Comparison of ENCODE assay signal across 8 cellular contexts in the genomic region with DNA sequence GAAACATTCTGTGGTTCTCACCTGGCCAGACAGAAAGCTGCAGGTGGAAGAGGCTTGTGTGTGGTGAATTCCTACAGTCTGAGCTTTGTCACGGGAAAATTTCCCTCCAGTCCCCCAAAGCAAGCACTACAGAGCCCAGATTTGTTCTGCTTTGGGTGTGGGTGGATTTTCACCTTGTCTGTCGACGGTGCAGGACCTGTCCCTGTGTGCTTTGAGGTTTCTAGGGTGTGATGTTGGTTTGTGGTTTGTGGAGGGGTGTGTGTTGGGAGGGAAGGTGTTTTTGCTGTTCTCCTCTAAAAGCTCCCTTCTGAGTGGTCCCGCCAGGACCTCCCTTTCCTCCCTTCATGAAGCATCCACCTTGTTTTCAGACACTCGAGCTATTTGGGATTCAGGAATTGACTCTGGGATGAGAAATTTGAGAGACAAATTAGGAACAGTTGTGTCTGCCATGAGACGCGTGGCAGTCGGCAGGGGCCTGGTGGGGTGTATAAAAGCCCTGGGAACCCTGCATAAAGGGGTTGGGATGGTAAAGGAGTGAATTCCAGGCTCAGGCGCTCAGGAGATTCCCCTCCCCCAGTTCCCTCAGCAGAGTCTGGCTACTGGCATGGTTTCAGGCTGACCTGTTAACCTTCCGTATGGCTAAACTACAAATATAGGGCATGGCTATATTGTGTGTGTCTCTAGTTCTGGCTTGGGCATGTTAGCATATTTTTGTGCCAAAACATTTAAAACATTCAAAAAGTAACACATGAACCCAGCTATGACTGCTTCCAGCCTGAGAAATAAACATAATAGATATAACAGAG.
A peak's percentile ranks its signal among the peaks of the same experiment; 100 is the strongest.
DNase-seq lines count a peak whose midpoint lies in the region; ATAC-seq, FAIRE-seq and TF ChIP-seq lines count a peak whose summit lies in the region.

No MANE protein-coding gene starts in this region.

- H2AK5ac ChIP-seq in IMR-90 (ENCODE audit: low read depth, low read length) = peak overlapping the region; percentile 57

- no CpG with 5 or more reads among the region's 10 CpGs for WGBS in IMR-90 (ENCODE audit: extremely low coverage in 2 of 2, insufficient read length in 1 of 2), 2 experiments

- H2BK120ac ChIP-seq in IMR-90 (ENCODE audit: low read depth, low read length) = peak overlapping the region; percentile 91

- peak; percentile 53; the same call in 2 of the 3 replicates for ATAC-seq in DND-41 (ENCODE audit: insufficient read depth, low read depth)
- ATAC-seq in IMR-90 (ENCODE audit: low read depth) = peak; percentile 78
- ATAC-seq in naive thymus-derived CD4-positive, alpha-beta T cell = peak; percentile 64
- no peak for ATAC-seq in GM19328 (IDR thresholded peaks at IDR 0.05; ENCODE audit: unreplicated experiment)
- ATAC-seq in HG02981 (IDR thresholded peaks at IDR 0.05; ENCODE audit: unreplicated experiment) = no peak

- dilution Hi-C loops in IMR-90 (cut with HindIII; ENCODE audit: low sequenced_read_pairs, unreplicated experiment) = no loop called here

- peak overlapping the region; percentile 83 for H3K18ac ChIP-seq in IMR-90 (ENCODE audit: low read depth, low read length)

- H3K27ac ChIP-seq in DND-41 (ENCODE audit: low read length) = no peak overlapping the region
- peak overlapping the region; percentile 36; the same call in 1 of the 2 replicates for H3K27ac ChIP-seq in IMR-90 (ENCODE audit: insufficient read depth, low read length)
- H3K27ac ChIP-seq in naive thymus-derived CD4-positive, alpha-beta T cell (ENCODE audit: low read depth, low read length) = peak overlapping the region; percentile 80

- H4K20me1 ChIP-seq in DND-41 (ENCODE audit: insufficient read depth, low read length) (peaks cover 27% of the 10 kb centered on the region; the same call in 1 of the 2 replicates), IMR-90 (ENCODE audit: insufficient read depth, low read length) (no peaks in the 10 kb centered on the region)

- H3K27ac Mint-ChIP-seq in naive thymus-derived CD4-positive, alpha-beta T cell = peak overlapping the region; percentile 86 to 99 (median 97)

- H3K9me3 ChIP-seq in DND-41 (ENCODE audit: insufficient read depth, low read length, severe bottlenecking) (no peaks in the 10 kb centered on the region), IMR-90 (ENCODE audit: control insufficient read depth, insufficient read depth, low read length) (no peaks in the 10 kb centered on the region), adipocyte (ENCODE audit: control insufficient read depth, low read length) (no peaks in the 10 kb centered on the region)
- H3K9me3 ChIP-seq in naive thymus-derived CD4-positive, alpha-beta T cell (ENCODE audit: control insufficient read depth in 2 of 3, low read length in 3 of 3) = no peaks in the 10 kb centered on the region

- peak overlapping the region; percentile 62 for H4K5ac ChIP-seq in IMR-90 (ENCODE audit: low read depth, low read length)

- H3K56ac ChIP-seq in IMR-90 (ENCODE audit: extremely low read depth, insufficient read depth, low read length) = no peak overlapping the region

- H3K27me3 ChIP-seq in DND-41 (ENCODE audit: insufficient read depth, low read length, poor library complexity) = no peaks in the 10 kb centered on the region
- H3K27me3 ChIP-seq in IMR-90 (ENCODE audit: control insufficient read depth, insufficient read depth, low read length) = no peaks in the 10 kb centered on the region
- no peaks in the 10 kb centered on the region for H3K27me3 ChIP-seq in adipocyte (replicated peaks; ENCODE audit: control insufficient read depth, insufficient read depth, low read length)
- H3K27me3 ChIP-seq in naive thymus-derived CD4-positive, alpha-beta T cell (ENCODE audit: control insufficient read depth in 2 of 2, insufficient read depth in 2 of 2, low read length in 2 of 2) = no peaks in the 10 kb centered on the region

- no peak for FAIRE-seq in urothelium cell line (lab: Jason Lieb, UNC)

- POLR2A ChIA-PET in IMR-90 (lab: Charles Lee; ENCODE audit: unreplicated experiment) = no interaction called here
- POLR2A ChIA-PET in naive thymus-derived CD4-positive, alpha-beta T cell (lab: Charles Lee) = interaction anchor here (0.9 to 12.5 kb wide), 13 partner anchors 8 to 1035 kb away, joined by 3 to 143 read pairs (median 5); a partner anchor contains a TSS

- peaks cover 0 to 1% (median 0%) of the 10 kb centered on the region in 11 donors for H3K9me3 Mint-ChIP-seq in naive thymus-derived CD4-positive, alpha-beta T cell

- in situ Hi-C loops in IMR-90 (cut with MboI; ENCODE audit: low sequenced_read_pairs) = no loop called here

- no peak for TF ChIP-seq RAD21 in IMR-90 (IDR thresholded peaks at IDR 0.05; ENCODE audit: low read length)

- H3K14ac ChIP-seq in IMR-90 (replicated peaks; ENCODE audit: low read depth, low read length) = peak overlapping the region; percentile 61

- peaks cover 0 to 37% (median 10%) of the 10 kb centered on the region in 5 donors for H3K36me3 Mint-ChIP-seq in naive thymus-derived CD4-positive, alpha-beta T cell

- DNase-seq in DND-41 (no peak), IMR-90 (peak; percentile 31), adipocyte (ENCODE audit: low read depth) (peak; percentile 39), NCI-H774 (lab: John Stamatoyannopoulos, UW) (no peak), urothelium cell line (ENCODE audit: low spot score) (no peak)
- DNase-seq in naive thymus-derived CD4-positive, alpha-beta T cell = peak in 8 of 9 donors; percentile 41 to 70 (median 60)

- peaks cover 6% of the 10 kb centered on the region for H3K4me1 ChIP-seq in DND-41 (ENCODE audit: insufficient read depth, low read length)
- H3K4me1 ChIP-seq in IMR-90 (ENCODE audit: control insufficient read depth, insufficient read depth, low read length) = peaks cover 23% of the 10 kb centered on the region
- peaks cover 9% of the 10 kb centered on the region for H3K4me1 ChIP-seq in adipocyte (ENCODE audit: control insufficient read depth, insufficient read depth, low read length)
- peaks cover 64 to 93% of the 10 kb centered on the region in 2 donors for H3K4me1 ChIP-seq in naive thymus-derived CD4-positive, alpha-beta T cell (ENCODE audit: control insufficient read depth in 2 of 2, insufficient read depth in 2 of 2, low read length in 2 of 2)

- H3K4me3 ChIP-seq in DND-41 (ENCODE audit: low read depth in 1 of 2, low read length in 2 of 2) (no peak overlapping the region), IMR-90 (ENCODE audit: insufficient read depth, low read depth, low read length) (no peak overlapping the region), adipocyte (ENCODE audit: low read length) (no peak overlapping the region)
- H3K4me3 ChIP-seq in naive thymus-derived CD4-positive, alpha-beta T cell (ENCODE audit: low read length) = peak overlapping the region; percentile 70

- no peaks in the 10 kb centered on the region for H3K27me3 Mint-ChIP-seq in naive thymus-derived CD4-positive, alpha-beta T cell

- H2AFZ ChIP-seq in DND-41 (ENCODE audit: low read depth, low read length) = no peak overlapping the region
- H2AFZ ChIP-seq in IMR-90 (replicated peaks; ENCODE audit: low read length, poor library complexity) = no peak overlapping the region

- peak overlapping the region; percentile 92 for H3K4ac ChIP-seq in IMR-90 (ENCODE audit: low read depth, low read length)

- no TSS peak for BruUV-seq in IMR-90 (replicated peaks; lab: Mats Ljungman, UMichigan)

- H3K36me3 ChIP-seq in DND-41 (ENCODE audit: insufficient read depth, low read length) (no peaks in the 10 kb centered on the region; the same call in 1 of the 2 replicates), IMR-90 (ENCODE audit: control insufficient read depth, insufficient read depth, low read length) (0 out of 2 replicates have a peak, but pooled peaks cover 2% of the 10 kb centered on the region), adipocyte (ENCODE audit: control insufficient read depth, insufficient read depth, low read length, severe bottlenecking) (no peaks in the 10 kb centered on the region)
- H3K36me3 ChIP-seq in naive thymus-derived CD4-positive, alpha-beta T cell (ENCODE audit: control insufficient read depth in 2 of 3, insufficient read depth in 3 of 3, low read length in 3 of 3) = peaks cover 0 to 3% (median 0%) of the 10 kb centered on the region in 3 experiments

- H3K9ac ChIP-seq in DND-41 (ENCODE audit: low read depth, low read length) (no peak overlapping the region), IMR-90 (ENCODE audit: low read depth, low read length) (no peak overlapping the region), adipocyte (ENCODE audit: low read length) (no peak overlapping the region)

- peak overlapping the region; percentile 70 for H2BK5ac ChIP-seq in IMR-90 (ENCODE audit: low read depth, low read length, poor library complexity, severe bottlenecking)

- H3K4me2 ChIP-seq in DND-41 (ENCODE audit: insufficient read depth, low read length) (no peak overlapping the region), IMR-90 (ENCODE audit: low read depth, low read length) (peak overlapping the region; percentile 13; the same call in 1 of the 2 replicates)

- peaks cover 26 to 80% of the 10 kb centered on the region in 2 experiments; a peak in 3 of 4 replicates for H3K79me1 ChIP-seq in IMR-90 (ENCODE audit: low read depth in 1 of 2, low read length in 2 of 2)

- peaks cover 4% of the 10 kb centered on the region; the same call in 1 of the 2 replicates for H3K79me2 ChIP-seq in DND-41 (ENCODE audit: insufficient read depth, low read length)

- intact Hi-C loops in IMR-90 (cut with micrococcal nuclease) = no loop called here
- intact Hi-C loops in naive thymus-derived CD4-positive, alpha-beta T cell (cut with micrococcal nuclease) = loop anchor here (1.0 to 10.0 kb wide), 5 partner anchors 11 to 1075 kb away; a partner anchor contains a TSS

- H2BK20ac ChIP-seq in IMR-90 (ENCODE audit: low read depth, low read length) = peak overlapping the region; percentile 83

- no peak for TF ChIP-seq CTCF in DND-41 (IDR thresholded peaks at IDR 0.05; ENCODE audit: borderline replicate concordance, extremely low read depth, low read length, poor library complexity, severe bottlenecking)
- no peak for TF ChIP-seq CTCF in IMR-90 (conservative IDR thresholded peaks at IDR 0.05; ENCODE audit: low read depth, low read length)

- peak overlapping the region; percentile 87 for H3K23ac ChIP-seq in IMR-90 (ENCODE audit: low read depth, low read length)

- H3K4me3 Mint-ChIP-seq in naive thymus-derived CD4-positive, alpha-beta T cell = peak overlapping the region; percentile 84 to 99 (median 92)

- peaks cover 25% of the 10 kb centered on the region for H3K9me1 ChIP-seq in IMR-90 (ENCODE audit: insufficient read depth, low read length)

- H4K8ac ChIP-seq in IMR-90 (ENCODE audit: low read depth in 2 of 2, low read length in 2 of 2) = peak overlapping the region; percentile 5 to 67; a peak in 3 of 4 replicates

- H4K91ac ChIP-seq in IMR-90 (ENCODE audit: insufficient read depth, low read depth, low read length) = peak overlapping the region; percentile 79

- peaks cover 80 to 100% (median 97%) of the 10 kb centered on the region in 7 donors for H3K4me1 Mint-ChIP-seq in naive thymus-derived CD4-positive, alpha-beta T cell

- CTCF ChIA-PET in IMR-90 (lab: Yijun Ruan, JAX) = no interaction called here
- CTCF ChIA-PET in naive thymus-derived CD4-positive, alpha-beta T cell (lab: Charles Lee) = interaction anchor here (13.7 to 16.4 kb wide), 2 partner anchors 15 to 20 kb away, joined by 156 to 255 read pairs; no protein-coding TSS in a partner anchor

- H2BK15ac ChIP-seq in IMR-90 (ENCODE audit: low read depth, low read length) = peak overlapping the region; percentile 74; the same call in 2 of the 3 replicates

- TF ChIP-seq POLR2A in IMR-90 (IDR thresholded peaks at IDR 0.05; ENCODE audit: low read depth, low read length) = no peak

- peak overlapping the region; percentile 82 for H2AK9ac ChIP-seq in IMR-90 (replicated peaks; ENCODE audit: low read depth, low read length, poor library complexity)

Comparison
In these comparisons a context has a peak if more than half of its experiments do, and no peak if none do; other contexts are left out.
1. ATAC-seq: peak in DND-41 (single experiment), IMR-90 (single experiment) and naive thymus-derived CD4-positive, alpha-beta T cell (single experiment); none in GM19328 (single experiment) and HG02981 (single experiment).
2. DNase-seq: peak in IMR-90 (single experiment), adipocyte (single experiment) and naive thymus-derived CD4-positive, alpha-beta T cell (8 of 9); none in DND-41 (single experiment), NCI-H774 (single experiment) and urothelium cell line (single experiment).